ENCODE assay signal across 13 cellular contexts in the genomic region with DNA sequence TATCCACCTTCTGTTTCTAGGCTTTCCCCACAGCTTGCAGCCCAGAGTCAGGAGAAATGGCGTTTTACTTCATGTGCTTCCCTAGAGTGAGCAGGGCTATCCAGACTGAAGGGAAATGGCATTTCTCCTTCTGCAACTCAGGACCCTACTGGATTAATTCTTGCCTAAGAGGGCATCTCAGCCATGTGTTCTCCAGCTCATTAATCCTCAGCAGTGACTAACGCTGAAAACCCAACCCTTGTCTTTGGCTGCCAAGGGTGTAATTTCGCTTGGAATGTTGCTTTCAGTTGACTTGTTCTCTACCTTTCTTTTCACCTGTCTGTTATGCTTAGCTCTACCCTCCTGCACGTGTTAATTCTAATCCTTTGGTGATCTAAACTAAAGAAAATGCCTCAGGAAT. TPM values are rescaled to one million over a fixed set of nuclear protein-coding genes. Genes with fewer than 3 reads are reported as not detected.
A peak's percentile ranks its signal among the peaks of the same experiment; 100 is the strongest.
DNase-seq lines count a peak whose midpoint lies in the region; ATAC-seq and TF ChIP-seq lines count a peak whose summit lies in the region.
"Had no signal": no experiment of that assay in that cellular context is flagged by ENCODE, and none has a peak within 500 bp of the region (broad histone marks: within the 10 kb centered on the region; RNA-seq: fewer than 3 reads in every experiment).

No MANE protein-coding gene starts in this region.

- ATAC-seq in esophagus mucosa (peak; percentile 76), GM18505 (IDR thresholded peaks at IDR 0.05; ENCODE audit: unreplicated experiment) (no peak)
- no peak for ATAC-seq in activated CD4-positive, alpha-beta T cell treated with anti-CD3 and anti-CD28 coated beads for 36 hours
- ATAC-seq: left lung had no signal

- peak overlapping the region; percentile 83 to 93 (median 85) for H3K27ac Mint-ChIP-seq in nephron
- no peak overlapping the region for H3K27ac Mint-ChIP-seq in activated CD4-positive, alpha-beta T cell treated with anti-CD3 and anti-CD28 coated beads for 36 hours
- H3K27ac Mint-ChIP-seq: activated CD4-positive, alpha-beta memory T cell treated with anti-CD3 and anti-CD28 coated beads, Interleukin-2, amount 10 ng/mL, durations not matched to agents 7 days and 5 days; activated naive CD4-positive, alpha-beta T cell treated with anti-CD3 and anti-CD28 coated beads for 36 hours had no signal

- POLR2A ChIA-PET in activated CD4-positive, alpha-beta T cell treated with anti-CD3 and anti-CD28 coated beads for 36 hours (lab: Charles Lee) = interaction anchor here (0.5 kb wide), 1 partner anchor 22 kb away, joined by 5 read pairs; no protein-coding TSS in a partner anchor

- no peak for TF ChIP-seq POLR2A in GM18505 (IDR thresholded peaks at IDR 0.05; ENCODE audit: borderline replicate concordance, extremely low read depth, insufficient read depth, insufficient read length)

- H3K27me3 Mint-ChIP-seq in nephron (ENCODE audit: low read depth) = peaks cover 4% of the 10 kb centered on the region
- H3K27me3 Mint-ChIP-seq in activated CD4-positive, alpha-beta T cell treated with anti-CD3 and anti-CD28 coated beads for 36 hours = peaks cover 11% of the 10 kb centered on the region

- CTCF ChIA-PET in activated CD4-positive, alpha-beta T cell treated with anti-CD3 and anti-CD28 coated beads for 36 hours (lab: Charles Lee) = interaction anchor here (0.8 to 1.6 kb wide), 4 partner anchors 20 to 620 kb away, joined by 3 to 4 read pairs (median 3); no protein-coding TSS in a partner anchor

- H3K4me1 Mint-ChIP-seq in nephron = peaks cover 86% of the 10 kb centered on the region
- H3K4me1 Mint-ChIP-seq in activated CD4-positive, alpha-beta T cell treated with anti-CD3 and anti-CD28 coated beads for 36 hours = peaks cover 41% of the 10 kb centered on the region

- DNase-seq in Caki2 (ENCODE audit: low read depth) = peak; percentile 54
- peak; percentile 42 for DNase-seq in MV-4-11 (lab: John Stamatoyannopoulos, UW)
- no peak for DNase-seq in NCI-H2227 treated with DMSO at 0.1 percent for 48 hours (lab: John Stamatoyannopoulos, UW)
- DNase-seq in putamen (ENCODE audit: low spot score) = no peak
- DNase-seq in activated CD4-positive, alpha-beta T cell treated with anti-CD3 and anti-CD28 coated beads for 36 hours = no peak
- DNase-seq: activated CD4-positive, alpha-beta memory T cell treated with anti-CD3 and anti-CD28 coated beads, Interleukin-2, amount 10 ng/mL, durations not matched to agents 7 days and 5 days; activated naive CD4-positive, alpha-beta T cell treated with anti-CD3 and anti-CD28 coated beads for 36 hours; GF-D8; left lung; MM.1S had no signal

- no peaks in the 10 kb centered on the region for H3K9me3 Mint-ChIP-seq in nephron
- H3K9me3 Mint-ChIP-seq in activated CD4-positive, alpha-beta T cell treated with anti-CD3 and anti-CD28 coated beads for 36 hours (ENCODE audit: low read depth) = no peaks in the 10 kb centered on the region
- H3K9me3 Mint-ChIP-seq: activated CD4-positive, alpha-beta memory T cell treated with anti-CD3 and anti-CD28 coated beads, Interleukin-2, amount 10 ng/mL, durations not matched to agents 7 days and 5 days; activated naive CD4-positive, alpha-beta T cell treated with anti-CD3 and anti-CD28 coated beads for 36 hours had no signal

- intact Hi-C loops in activated CD4-positive, alpha-beta T cell treated with anti-CD3 and anti-CD28 coated beads for 36 hours (cut with DNase I, micrococcal nuclease) = no loop called here

- no peaks in the 10 kb centered on the region for H3K36me3 Mint-ChIP-seq in nephron (ENCODE audit: low read depth)
- H3K36me3 Mint-ChIP-seq in activated CD4-positive, alpha-beta T cell treated with anti-CD3 and anti-CD28 coated beads for 36 hours (ENCODE audit: low read depth) = no peaks in the 10 kb centered on the region

- H3K4me3 Mint-ChIP-seq in nephron = no peak overlapping the region
- H3K4me3 Mint-ChIP-seq in activated CD4-positive, alpha-beta T cell treated with anti-CD3 and anti-CD28 coated beads for 36 hours = no peak overlapping the region
- H3K4me3 Mint-ChIP-seq: activated CD4-positive, alpha-beta memory T cell treated with anti-CD3 and anti-CD28 coated beads, Interleukin-2, amount 10 ng/mL, durations not matched to agents 7 days and 5 days; activated naive CD4-positive, alpha-beta T cell treated with anti-CD3 and anti-CD28 coated beads for 36 hours had no signal

- TF ChIP-seq CTCF in nephron (IDR thresholded peaks at IDR 0.05; ENCODE audit: unreplicated experiment in 3 of 3) = no peak

- in situ Hi-C loops in Caki2 (cut with HindIII; ENCODE audit: low pct_unique_long_range_greater_than_20kb, low sequenced_read_pairs) = no loop called here

RNA-seq across cellular contexts. Expression of a gene that starts 21.0 kb away (rescaled TPM):
- 7.8 and 17.2 TPM in 2 replicates for total RNA-seq in Caki2 (2014; rRNA removed; shearing (Covaris generic); ENCODE audit: low replicate concordance)
- total RNA-seq in esophagus mucosa = 1,972 TPM
- total RNA-seq in activated CD4-positive, alpha-beta T cell treated with anti-CD3 and anti-CD28 coated beads for 36 hours = 10 to 100 TPM; 12.9 to 16.6 TPM

Comparison
In these comparisons a context has a peak if more than half of its experiments do, and no peak if none do; other contexts are left out.
1. DNase-seq: peak in Caki2 (single experiment) and MV-4-11 (single experiment); none in NCI-H2227 treated with DMSO at 0.1 percent for 48 hours (single experiment), putamen (single experiment) and activated CD4-positive, alpha-beta T cell treated with anti-CD3 and anti-CD28 coated beads for 36 hours (single experiment).
2. RNA of a gene that starts 21.0 kb away (total RNA-seq): 1,972 TPM in esophagus mucosa (single experiment); 12.9 to 16.6 TPM in activated CD4-positive, alpha-beta T cell treated with anti-CD3 and anti-CD28 coated beads for 36 hours and 7.8 to 17.2 TPM in Caki2; every median in the first group is over 100 times any median in the second.